ENCODE assay signal across 28 cellular contexts in the genomic region with DNA sequence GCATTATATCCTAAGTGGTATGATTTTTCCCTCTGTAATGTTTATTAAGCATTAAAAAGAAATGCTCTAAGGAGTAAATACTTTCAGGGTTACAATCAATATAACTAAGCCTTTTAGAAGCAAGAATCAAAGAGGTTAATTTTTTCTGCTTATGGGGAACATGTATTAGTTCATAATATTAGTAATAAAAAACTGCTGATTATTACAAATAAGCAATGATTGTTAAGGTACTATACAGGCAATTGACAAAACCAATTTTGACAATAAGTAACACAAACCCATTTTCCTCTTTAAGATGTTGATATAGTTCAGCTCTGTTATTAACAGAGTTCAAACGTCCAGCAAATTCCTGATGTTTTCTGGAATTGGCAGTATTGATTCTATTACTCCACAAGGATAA.
"Had no signal": no experiment of that assay in that cellular context is flagged by ENCODE, and none has a peak within 500 bp of the region (broad histone marks: within the 10 kb centered on the region; RNA-seq: fewer than 3 reads in every experiment).

No MANE protein-coding gene starts in this region.

- ATAC-seq: foreskin keratinocyte; heart left ventricle; natural killer cell; right cardiac atrium; stimulated activated naive CD8-positive, alpha-beta T cell treated with anti-CD3 and anti-CD28 coated beads, Interleukin-15, Interleukin-2, amounts not matched to agents 100 U/mL and 50 U/mL, for 24 hours had no signal

- FAIRE-seq: TTC549 had no signal

- H3K9me3 ChIP-seq: esophagus muscularis mucosa, thoracic aorta, uterus had no signal

- H3K27ac Mint-ChIP-seq: activated CD4-positive, alpha-beta memory T cell treated with anti-CD3 and anti-CD28 coated beads for 36 hours; activated naive CD4-positive, alpha-beta T cell treated with anti-CD3 and anti-CD28 coated beads, Interleukin-2, amount 10 ng/mL, durations not matched to agents 7 days and 5 days; activated naive CD8-positive, alpha-beta T cell treated with anti-CD3 and anti-CD28 coated beads, Interleukin-2, amount 10 ng/mL, durations not matched to agents 7 days and 5 days; memory B cell; natural killer cell; type B pancreatic cell had no signal

- H3K27me3 ChIP-seq: ascending aorta, brain microvascular endothelial cell, esophagus muscularis mucosa, foreskin keratinocyte, heart left ventricle, uterus had no signal

- H3K27ac ChIP-seq: ascending aorta, brain microvascular endothelial cell, esophagus muscularis mucosa, foreskin keratinocyte, heart left ventricle, thoracic aorta, uterus, VCaP had no signal

- H3K4me1 Mint-ChIP-seq: natural killer cell had no signal

- H3K4me3 Mint-ChIP-seq: activated CD4-positive, alpha-beta memory T cell treated with anti-CD3 and anti-CD28 coated beads for 36 hours; activated naive CD4-positive, alpha-beta T cell treated with anti-CD3 and anti-CD28 coated beads, Interleukin-2, amount 10 ng/mL, durations not matched to agents 7 days and 5 days; activated naive CD8-positive, alpha-beta T cell treated with anti-CD3 and anti-CD28 coated beads, Interleukin-2, amount 10 ng/mL, durations not matched to agents 7 days and 5 days; activated T-cell treated with anti-CD3 and anti-CD28 coated beads, Interleukin-2, amount 50 U/mL, for 24 hours; memory B cell; natural killer cell; type B pancreatic cell had no signal

- H3K4me3 ChIP-seq: ascending aorta, esophagus muscularis mucosa, heart left ventricle, thoracic aorta, uterus had no signal

- H3K27me3 Mint-ChIP-seq: activated CD4-positive, alpha-beta memory T cell treated with anti-CD3 and anti-CD28 coated beads for 36 hours; activated naive CD4-positive, alpha-beta T cell treated with anti-CD3 and anti-CD28 coated beads, Interleukin-2, amount 10 ng/mL, durations not matched to agents 7 days and 5 days; activated naive CD8-positive, alpha-beta T cell treated with anti-CD3 and anti-CD28 coated beads, Interleukin-2, amount 10 ng/mL, durations not matched to agents 7 days and 5 days; activated T-cell treated with anti-CD3 and anti-CD28 coated beads, Interleukin-2, amount 50 U/mL, for 24 hours; memory B cell; type B pancreatic cell had no signal

- DNase-seq: activated CD4-positive, alpha-beta memory T cell treated with anti-CD3 and anti-CD28 coated beads for 36 hours; activated CD4-positive, alpha-beta T cell treated with anti-CD3 and anti-CD28 coated beads for 48 hours; activated CD8-positive, alpha-beta memory T cell treated with anti-CD3 and anti-CD28 coated beads, Interleukin-2, amount 50 U/mL, for 48 hours; activated gamma-delta T cell; activated naive CD4-positive, alpha-beta T cell treated with anti-CD3 and anti-CD28 coated beads, Interleukin-2, amount 10 ng/mL, durations not matched to agents 7 days and 5 days; activated naive CD8-positive, alpha-beta T cell treated with anti-CD3 and anti-CD28 coated beads, Interleukin-2, amount 10 ng/mL, durations not matched to agents 7 days and 5 days; activated T-cell treated with anti-CD3 and anti-CD28 coated beads, Interleukin-2, amount 50 U/mL, for 24 hours; brain microvascular endothelial cell; caudate nucleus; cortex of kidney; heart left ventricle; midbrain; natural killer cell; posterior cingulate gyrus; right cardiac atrium; stimulated activated CD4-positive, alpha-beta T cell treated with anti-CD3 and anti-CD28 coated beads, Interleukin-2, amount 100 ng/mL, for 48 hours; stimulated activated naive CD8-positive, alpha-beta T cell treated with anti-CD3 and anti-CD28 coated beads, Interleukin-15, Interleukin-2, amounts not matched to agents 100 U/mL and 50 U/mL, for 24 hours; T-helper 1 cell; T-helper 9 cell; uterus had no signal

- H3K36me3 ChIP-seq: uterus had no signal

- H3K4me1 ChIP-seq: ascending aorta, esophagus muscularis mucosa, foreskin keratinocyte, uterus had no signal

- H3K9me3 Mint-ChIP-seq: natural killer cell had no signal
